ENCODE assay signal across 20 cellular contexts in the genomic region with DNA sequence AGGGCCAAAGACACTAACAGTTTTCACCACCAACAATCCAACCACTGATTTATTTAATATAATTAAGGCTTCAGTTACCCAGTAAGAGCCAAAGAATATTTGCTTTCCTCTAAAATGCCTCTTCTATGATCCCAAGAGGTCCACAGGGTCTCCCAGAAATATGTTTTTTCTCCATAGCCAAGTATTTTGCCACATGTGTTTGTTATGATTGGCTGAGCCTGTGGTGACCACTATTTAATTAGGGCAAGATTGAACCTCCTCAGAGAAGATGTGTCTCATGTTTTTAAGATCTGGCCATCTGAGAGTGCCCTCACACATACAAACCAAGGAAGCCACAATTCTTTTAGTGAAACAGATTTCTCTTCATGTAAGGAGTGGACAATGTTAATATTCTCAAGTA. TPM values are rescaled to one million over a fixed set of nuclear protein-coding genes. Genes with fewer than 3 reads are reported as not detected.
"Had no signal": no experiment of that assay in that cellular context is flagged by ENCODE, and none has a peak within 500 bp of the region (broad histone marks: within the 10 kb centered on the region; RNA-seq: fewer than 3 reads in every experiment).

No MANE protein-coding gene starts in this region.

- H3K36me3 ChIP-seq: brain microvascular endothelial cell, esophagus squamous epithelium, gastroesophageal sphincter, heart right ventricle, left lung, thyroid gland had no signal

- H3K4me1 ChIP-seq: esophagus squamous epithelium, gastroesophageal sphincter, heart right ventricle, left lung, thyroid gland had no signal

- H3K9ac ChIP-seq: SK-N-SH had no signal

- H3K9me3 ChIP-seq: esophagus squamous epithelium, gastroesophageal sphincter, heart right ventricle, left lung, SK-N-SH, thyroid gland had no signal

- H3K4me2 ChIP-seq: SK-N-SH had no signal

- H3K27ac ChIP-seq: brain microvascular endothelial cell, esophagus squamous epithelium, gastroesophageal sphincter, heart right ventricle, left lung, skin epidermis, thyroid gland had no signal

- H3K4me3 ChIP-seq: esophagus squamous epithelium, gastroesophageal sphincter, heart right ventricle, left lung, skin epidermis, thyroid gland had no signal

- H3K27me3 ChIP-seq: brain microvascular endothelial cell, esophagus squamous epithelium, gastroesophageal sphincter, heart right ventricle, left lung, thyroid gland had no signal

- DNase-seq: activated CD4-positive, alpha-beta T cell treated with anti-CD3 and anti-CD28 coated beads, Interleukin-2, amount 50 U/mL, for 4 hours; activated naive CD4-positive, alpha-beta T cell; activated naive CD8-positive, alpha-beta T cell treated with anti-CD3 and anti-CD28 coated beads for 36 hours; amygdala; brain microvascular endothelial cell; cortex of kidney; effector memory CD4-positive, alpha-beta T cell; esophagus squamous epithelium; heart right ventricle; left lung; mammary epithelial cell; midbrain; posterior cingulate gyrus; SK-N-SH; stimulated activated CD4-positive, alpha-beta T cell treated with anti-CD3 and anti-CD28 coated beads, Interleukin-4, amount 100 ng/mL, for 24 hours; thyroid gland had no signal

RNA-seq across cellular contexts. Expression of a gene that starts 56.9 kb away (rescaled TPM):
- total RNA-seq: activated naive CD8-positive, alpha-beta T cell treated with anti-CD3 and anti-CD28 coated beads for 36 hours; endothelial cell of umbilical vein; kidney epithelial cell; mammary epithelial cell had no signal
- polyA plus RNA-seq: endothelial cell of umbilical vein, mammary epithelial cell had no signal
